Comparison of ENCODE assay signal across 8 cellular contexts in genomic region chr1:203351037-203351625, GRCh38. TPM values are rescaled to one million over a fixed set of nuclear protein-coding genes. Genes with fewer than 3 reads are reported as not detected.
DNase-seq lines count a peak whose midpoint lies in the region; ATAC-seq and TF ChIP-seq lines count a peak whose summit lies in the region.

TSS of gene FMOD (minus strand) at chr1:203351122. CDS start at chr1:203348270, 2,852 bp downstream.

- H3K79me1 ChIP-seq in neuronal stem cell (ENCODE audit: low read depth, low read length) = no peaks in the 10 kb centered on the region

- H3K27ac ChIP-seq in BLaER1 treated with 17β-estradiol and CSF1 and Interleukin-3, amounts not matched to agents 10 nM and 100 nM = peak within 1 kb of the TSS in 1 of 11 experiments; percentile 19; a peak in 1 of 22 replicates
- no peak within 1 kb of the TSS for H3K27ac ChIP-seq in neuronal stem cell (replicated peaks; ENCODE audit: low read length)

- no peak within 1 kb of the TSS for H3K14ac ChIP-seq in neuronal stem cell (ENCODE audit: low read length)

- no peak within 1 kb of the TSS for H2BK12ac ChIP-seq in neuronal stem cell (ENCODE audit: low read length)

- DNase-seq in NCI-H1092 (lab: John Stamatoyannopoulos, UW) (peak; percentile 66), fibroblast of mammary gland (ENCODE audit: low read depth) (peak; percentile 48), neuronal stem cell (ENCODE audit: low spot score) (no peak), NCI-H2107 treated with DMSO at 0.1 percent for 48 hours (lab: John Stamatoyannopoulos, UW; ENCODE audit: unreplicated experiment) (no peak), AML-193 (lab: John Stamatoyannopoulos, UW) (no peak), NOMO-1 (lab: John Stamatoyannopoulos, UW; ENCODE audit: unreplicated experiment in 2 of 2) (no peak)

- no peak within 1 kb of the TSS for H4K91ac ChIP-seq in neuronal stem cell (ENCODE audit: low read depth, low read length, poor library complexity)

- no peak within 1 kb of the TSS for H2AK5ac ChIP-seq in neuronal stem cell (ENCODE audit: low read depth, low read length)

- no peak within 1 kb of the TSS for H3K4me3 ChIP-seq in BLaER1 treated with 17β-estradiol and CSF1 and Interleukin-3, amounts not matched to agents 10 nM and 100 nM
- H3K4me3 ChIP-seq in fibroblast of mammary gland (ENCODE audit: control insufficient read depth, low read depth, low read length) (no peak within 1 kb of the TSS), neuronal stem cell (ENCODE audit: low read length in 2 of 2) (no peak within 1 kb of the TSS)

- no peak within 1 kb of the TSS for H2BK120ac ChIP-seq in neuronal stem cell (ENCODE audit: low read depth, low read length)

- no peak within 1 kb of the TSS for H4K8ac ChIP-seq in neuronal stem cell (ENCODE audit: low read depth, low read length)

- no peak within 1 kb of the TSS for H2BK15ac ChIP-seq in neuronal stem cell (ENCODE audit: low read length)

- H3K18ac ChIP-seq in neuronal stem cell (ENCODE audit: low read length) = peak within 1 kb of the TSS; percentile 17

- H3K4me1 ChIP-seq in BLaER1 treated with 17β-estradiol and CSF1 and Interleukin-3, amounts not matched to agents 10 nM and 100 nM = peaks cover 0 to 24% (median 17%) of the 10 kb centered on the region in 10 experiments
- peaks cover 0 to 2% of the 10 kb centered on the region in 2 donors for H3K4me1 ChIP-seq in neuronal stem cell (ENCODE audit: control insufficient read depth in 2 of 2, insufficient read depth in 1 of 2, low read depth in 1 of 2, low read length in 2 of 2)

- peak; percentile 1 for TF ChIP-seq CTCF in fibroblast of mammary gland (conservative IDR thresholded peaks at IDR 0.05; ENCODE audit: control insufficient read depth, insufficient read depth, low read depth, low read length)

- no peak within 1 kb of the TSS for H3K23ac ChIP-seq in neuronal stem cell (ENCODE audit: low read depth, low read length, poor library complexity)

- no peaks in the 10 kb centered on the region for H3K36me3 ChIP-seq in BLaER1 treated with 17β-estradiol and CSF1 and Interleukin-3, amounts not matched to agents 10 nM and 100 nM
- no peaks in the 10 kb centered on the region for H3K36me3 ChIP-seq in neuronal stem cell (replicated peaks in 1 of 2; ENCODE audit: control insufficient read depth in 2 of 2, insufficient read depth in 2 of 2, low read length in 2 of 2)

- H3K4me2 ChIP-seq in BLaER1 treated with 17β-estradiol and CSF1 and Interleukin-3, amounts not matched to agents 10 nM and 100 nM = peak within 1 kb of the TSS; percentile 30 to 68 (median 48)
- no peak within 1 kb of the TSS for H3K4me2 ChIP-seq in neuronal stem cell (ENCODE audit: insufficient read depth, low read length, poor library complexity, severe bottlenecking)

- H2AFZ ChIP-seq in neuronal stem cell (ENCODE audit: low read length) = no peak within 1 kb of the TSS

- WGBS in neuronal stem cell (ENCODE audit: extremely low coverage in 2 of 2, insufficient read length in 2 of 2, insufficient replicate concordance in 1 of 2), 2 donors = no CpG with 5 or more reads among the region's 17 CpGs

- H2BK5ac ChIP-seq in neuronal stem cell (ENCODE audit: low read length) = no peak within 1 kb of the TSS

- no peaks in the 10 kb centered on the region; a peak in 1 of 22 replicates for H3K27me3 ChIP-seq in BLaER1 treated with 17β-estradiol and CSF1 and Interleukin-3, amounts not matched to agents 10 nM and 100 nM
- H3K27me3 ChIP-seq in neuronal stem cell (ENCODE audit: control insufficient read depth in 3 of 3, insufficient read depth in 3 of 3, low read depth in 1 of 3, low read length in 3 of 3) = peaks cover 0 to 56% (median 0%) of the 10 kb centered on the region in 3 experiments

- H3K9ac ChIP-seq in BLaER1 treated with 17β-estradiol and CSF1 and Interleukin-3, amounts not matched to agents 10 nM and 100 nM = peak within 1 kb of the TSS in 1 of 11 experiments; percentile 9; a peak in 2 of 22 replicates
- H3K9ac ChIP-seq in neuronal stem cell (ENCODE audit: low read depth, low read length, poor library complexity) = no peak within 1 kb of the TSS

- no peak for ATAC-seq in GM18517 (IDR thresholded peaks at IDR 0.05; ENCODE audit: unreplicated experiment)

- no peaks in the 10 kb centered on the region for H4K20me1 ChIP-seq in BLaER1 treated with 17β-estradiol and CSF1 and Interleukin-3, amounts not matched to agents 10 nM and 100 nM

- peaks cover 0 to 6% (median 0%) of the 10 kb centered on the region in 11 experiments; a peak in 3 of 22 replicates for H3K9me3 ChIP-seq in BLaER1 treated with 17β-estradiol and CSF1 and Interleukin-3, amounts not matched to agents 10 nM and 100 nM (replicated peaks in 1 of 11)
- no peaks in the 10 kb centered on the region for H3K9me3 ChIP-seq in neuronal stem cell (replicated peaks in 1 of 2; ENCODE audit: control insufficient read depth in 2 of 2, insufficient read depth in 1 of 2, low read depth in 1 of 2, low read length in 2 of 2)

- no peak within 1 kb of the TSS for H3K4ac ChIP-seq in neuronal stem cell (ENCODE audit: low read length)

RNA-seq across cellular contexts. Expression of gene FMOD, which starts in this region (rescaled TPM):
- polyA plus RNA-seq in neuronal stem cell (2013, experiment 1 of 2) = 2.0 TPM
- 2.0 TPM for polyA plus RNA-seq in neuronal stem cell (2013, experiment 2 of 2)

Comparison
In these comparisons a context has a peak if more than half of its experiments do, and no peak if none do; other contexts are left out.
1. DNase-seq: peak in NCI-H1092 (single experiment) and fibroblast of mammary gland (single experiment); none in neuronal stem cell (single experiment), NCI-H2107 treated with DMSO at 0.1 percent for 48 hours (single experiment), AML-193 (0 of 2) and NOMO-1 (0 of 2).